Comparison of ENCODE assay signal across 12 cellular contexts in the genomic region with DNA sequence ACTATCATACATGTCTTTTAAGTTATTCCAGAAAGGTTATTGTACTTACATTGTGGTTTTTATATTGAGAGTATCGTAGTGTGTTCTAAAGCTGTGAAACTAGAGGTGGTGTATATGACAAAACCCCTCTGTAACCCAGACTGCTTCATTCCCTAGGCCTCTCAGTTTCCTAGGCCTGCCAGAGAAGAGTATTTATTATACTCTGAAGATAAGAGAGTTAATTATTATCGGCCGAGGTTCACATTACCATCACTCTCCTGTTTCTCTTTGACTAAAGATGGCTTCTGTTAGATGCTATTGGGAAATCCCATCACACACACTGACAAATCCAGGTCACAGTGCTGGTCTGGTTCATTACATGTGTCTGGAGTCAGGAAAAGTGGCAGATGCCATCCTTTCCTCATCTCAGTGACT. TPM values are rescaled to one million over a fixed set of nuclear protein-coding genes. Genes with fewer than 3 reads are reported as not detected.
DNase-seq lines count a peak whose midpoint lies in the region; ATAC-seq and TF ChIP-seq lines count a peak whose summit lies in the region.
"Had no signal": no experiment of that assay in that cellular context is flagged by ENCODE, and none has a peak within 500 bp of the region (broad histone marks: within the 10 kb centered on the region; RNA-seq: fewer than 3 reads in every experiment).

No MANE protein-coding gene starts in this region.

- H3K4me1 ChIP-seq in right lobe of liver = peaks cover 4 to 59% (median 14%) of the 10 kb centered on the region in 4 donors

- no peak for TF ChIP-seq CTCF in right lobe of liver (IDR thresholded peaks at IDR 0.05)

- H3K27me3 ChIP-seq in right lobe of liver = no peaks in the 10 kb centered on the region
- H3K27me3 ChIP-seq: brain microvascular endothelial cell, right atrium auricular region had no signal

- H3K27ac ChIP-seq in right lobe of liver = peak overlapping the region; percentile 61 to 87 (median 77)
- H3K27ac ChIP-seq: brain microvascular endothelial cell had no signal

- H3K4me3 ChIP-seq in right lobe of liver = no peak overlapping the region
- H3K4me3 ChIP-seq: right atrium auricular region had no signal

- H3K9me3 ChIP-seq in T-helper 17 cell (ENCODE audit: control insufficient read depth, low read length, poor library complexity, severe bottlenecking) (no peaks in the 10 kb centered on the region), right lobe of liver (no peaks in the 10 kb centered on the region)
- H3K9me3 ChIP-seq: right atrium auricular region had no signal

- TF ChIP-seq POLR2A in right lobe of liver (IDR thresholded peaks at IDR 0.05) = peak; percentile 27

- H3K27ac Mint-ChIP-seq in activated naive CD4-positive, alpha-beta T cell treated with anti-CD3 and anti-CD28 coated beads, Interleukin-2, amount 50 U/mL, for 72 hours = peak overlapping the region in 1 of 2 donors; percentile 51
- H3K27ac Mint-ChIP-seq in activated naive CD4-positive, alpha-beta T cell treated with anti-CD3 and anti-CD28 coated beads, Interleukin-2, amount 10 ng/mL, durations not matched to agents 7 days and 5 days = no peak overlapping the region
- H3K27ac Mint-ChIP-seq in T-helper 17 cell = peak overlapping the region; percentile 49

- CTCF ChIA-PET in activated naive CD4-positive, alpha-beta T cell treated with anti-CD3 and anti-CD28 coated beads, Interleukin-2, amount 10 ng/mL, durations not matched to agents 7 days and 5 days (lab: Charles Lee) = interaction anchor here (0.7 to 1.2 kb wide), 3 partner anchors 9 to 20 kb away, joined by 3 to 4 read pairs (median 4); a partner anchor contains a TSS

- ATAC-seq in activated naive CD4-positive, alpha-beta T cell treated with anti-CD3 and anti-CD28 coated beads, Interleukin-2, amount 50 U/mL, for 72 hours = peak; percentile 96 to 97
- no peak for ATAC-seq in T-helper 17 cell
- peak; percentile 82 to 86 (median 84) for ATAC-seq in right lobe of liver
- no peak for ATAC-seq in GM19467 (IDR thresholded peaks at IDR 0.05; ENCODE audit: unreplicated experiment)

- intact Hi-C loops in right lobe of liver (cut with DNase I) = no loop called here

- H3K36me3 ChIP-seq in right lobe of liver = peaks cover 0 to 17% (median 9%) of the 10 kb centered on the region in 4 donors

- H3K4me3 Mint-ChIP-seq in activated naive CD4-positive, alpha-beta T cell treated with anti-CD3 and anti-CD28 coated beads, Interleukin-2, amount 10 ng/mL, durations not matched to agents 7 days and 5 days = no peak overlapping the region
- H3K4me3 Mint-ChIP-seq in T-helper 17 cell = no peak overlapping the region
- H3K4me3 Mint-ChIP-seq: T-helper 1 cell treated with Interleukin-12 subunit alpha and Interleukin-12 subunit beta and Interleukin-4 antibody, amounts not matched to agents 30 μg/mL and 1 μg/mL, for 36 hours had no signal

- H3K36me3 Mint-ChIP-seq in activated naive CD4-positive, alpha-beta T cell treated with anti-CD3 and anti-CD28 coated beads, Interleukin-2, amount 50 U/mL, for 72 hours = peaks cover 27 to 46% of the 10 kb centered on the region in 2 donors
- H3K36me3 Mint-ChIP-seq in activated naive CD4-positive, alpha-beta T cell treated with anti-CD3 and anti-CD28 coated beads, Interleukin-2, amount 10 ng/mL, durations not matched to agents 7 days and 5 days = peaks cover 68% of the 10 kb centered on the region
- peaks cover 2% of the 10 kb centered on the region for H3K36me3 Mint-ChIP-seq in T-helper 17 cell (ENCODE audit: low read depth)

- H3K27me3 Mint-ChIP-seq in activated naive CD4-positive, alpha-beta T cell treated with anti-CD3 and anti-CD28 coated beads, Interleukin-2, amount 10 ng/mL, durations not matched to agents 7 days and 5 days = no peaks in the 10 kb centered on the region
- H3K27me3 Mint-ChIP-seq in T-helper 17 cell = no peaks in the 10 kb centered on the region

- 13% methylated on average over 3 of the region's 3 CpGs for WGBS in right lobe of liver (ENCODE audit: insufficient coverage, low coverage, low lambda C conversion rate, missing lambda C conversion rate)

- H3K4me1 Mint-ChIP-seq in activated naive CD4-positive, alpha-beta T cell treated with anti-CD3 and anti-CD28 coated beads, Interleukin-2, amount 10 ng/mL, durations not matched to agents 7 days and 5 days = peaks cover 44% of the 10 kb centered on the region
- peaks cover 24% of the 10 kb centered on the region for H3K4me1 Mint-ChIP-seq in T-helper 17 cell

- no peaks in the 10 kb centered on the region for H3K9me3 Mint-ChIP-seq in activated naive CD4-positive, alpha-beta T cell treated with anti-CD3 and anti-CD28 coated beads, Interleukin-2, amount 50 U/mL, for 72 hours
- no peaks in the 10 kb centered on the region for H3K9me3 Mint-ChIP-seq in activated naive CD4-positive, alpha-beta T cell treated with anti-CD3 and anti-CD28 coated beads, Interleukin-2, amount 10 ng/mL, durations not matched to agents 7 days and 5 days
- H3K9me3 Mint-ChIP-seq: T-helper 1 cell treated with Interleukin-12 subunit alpha and Interleukin-12 subunit beta and Interleukin-4 antibody, amounts not matched to agents 30 μg/mL and 1 μg/mL, for 36 hours had no signal

- DNase-seq in activated naive CD4-positive, alpha-beta T cell treated with anti-CD3 and anti-CD28 coated beads, Interleukin-2, amount 50 U/mL, for 72 hours (ENCODE audit: low spot score in 2 of 2) = no peak
- no peak for DNase-seq in activated naive CD4-positive, alpha-beta T cell treated with anti-CD3 and anti-CD28 coated beads, Interleukin-2, amount 10 ng/mL, durations not matched to agents 7 days and 5 days
- DNase-seq in T-helper 17 cell = no peak
- DNase-seq in right lobe of liver = no peak
- no peak for DNase-seq in HCEC 1CT
- no peak for DNase-seq in NK-92 (lab: John Stamatoyannopoulos, UW; ENCODE audit: unreplicated experiment)
- DNase-seq in stimulated activated CD4-positive, alpha-beta T cell treated with anti-CD3 and anti-CD28 coated beads, Interleukin-4, amount 100 ng/mL, for 1 hour = no peak
- DNase-seq: brain microvascular endothelial cell, hippocampal formation had no signal

RNA-seq across cellular contexts. Expression of a gene that starts 20.5 kb away (rescaled TPM):
- total RNA-seq in activated naive CD4-positive, alpha-beta T cell treated with anti-CD3 and anti-CD28 coated beads, Interleukin-2, amount 50 U/mL, for 72 hours = 10 to 100 TPM; 47.8 to 71.1 TPM
- total RNA-seq in T-helper 17 cell (10 to 100 TPM; 36.5 to 36.9 TPM), right lobe of liver (10 to 100 TPM; 15.1 to 25.7 (median 15.9) TPM)

RNA-seq across cellular contexts. Expression of a gene that starts 20.6 kb away (rescaled TPM):
- total RNA-seq in activated naive CD4-positive, alpha-beta T cell treated with anti-CD3 and anti-CD28 coated beads, Interleukin-2, amount 50 U/mL, for 72 hours = 10 to 100 TPM; 21.7 to 40.5 TPM
- total RNA-seq in T-helper 17 cell (10 to 100 TPM; 43.5 to 51.4 TPM), right lobe of liver (10 to 100 TPM; 27.5 to 36.7 (median 32.0) TPM)

RNA-seq across cellular contexts. Expression of a gene that starts 29.5 kb away (rescaled TPM):
- not detected for total RNA-seq in activated naive CD4-positive, alpha-beta T cell treated with anti-CD3 and anti-CD28 coated beads, Interleukin-2, amount 50 U/mL, for 72 hours
- total RNA-seq in T-helper 17 cell (under 1 TPM in 1 of 2 donors, not detected in 1; 0.99 TPM), right lobe of liver (10 to 100 TPM; 14.4 to 22.1 (median 19.6) TPM)

Comparison
In these comparisons a context has a peak if more than half of its experiments do, and no peak if none do; other contexts are left out.
1. ATAC-seq: peak in activated naive CD4-positive, alpha-beta T cell treated with anti-CD3 and anti-CD28 coated beads, Interleukin-2, amount 50 U/mL, for 72 hours (2 of 2) and right lobe of liver (4 of 4); none in T-helper 17 cell (single experiment) and GM19467 (single experiment).
2. RNA of a gene that starts 29.5 kb away (total RNA-seq): 14.4 to 22.1 TPM in right lobe of liver; 0.99 TPM in T-helper 17 cell and not detected in activated naive CD4-positive, alpha-beta T cell treated with anti-CD3 and anti-CD28 coated beads, Interleukin-2, amount 50 U/mL, for 72 hours; every median in the first group is over 4 times any median in the second.